ENCODE assay signal across 8 cellular contexts in genomic region chr12:120710805-120711296, GRCh38. TPM values are rescaled to one million over a fixed set of nuclear protein-coding genes. Genes with fewer than 3 reads are reported as not detected.
DNase-seq lines count a peak whose midpoint lies in the region; ATAC-seq and TF ChIP-seq lines count a peak whose summit lies in the region.

No MANE protein-coding gene starts in this region.

- peak overlapping the region; percentile 96 for H3K4me2 ChIP-seq in mesendoderm (ENCODE audit: low read length)

- H3K4me1 ChIP-seq in mesendoderm (ENCODE audit: control insufficient read depth, low read depth, low read length), result peaks cover 4% of the 10 kb centered on the region

- POLR2A ChIA-PET in activated CD4-positive, alpha-beta T cell treated with anti-CD3 and anti-CD28 coated beads for 36 hours (lab: Charles Lee), result interaction anchor here (0.8 kb wide), 1 partner anchor 128 kb away, joined by 3 read pairs; no protein-coding TSS in a partner anchor

- no peaks in the 10 kb centered on the region for H3K27me3 Mint-ChIP-seq in activated CD4-positive, alpha-beta T cell treated with anti-CD3 and anti-CD28 coated beads for 36 hours
- no peaks in the 10 kb centered on the region for H3K27me3 Mint-ChIP-seq in T-helper 17 cell
- no peaks in the 10 kb centered on the region for H3K27me3 Mint-ChIP-seq in type B pancreatic cell

- no peak overlapping the region for H4K5ac ChIP-seq in mesendoderm (ENCODE audit: low read length)

- H3K79me2 ChIP-seq in mesendoderm (ENCODE audit: control insufficient read depth, insufficient read depth, low read length), result peaks cover 9% of the 10 kb centered on the region

- CTCF ChIA-PET in activated CD4-positive, alpha-beta T cell treated with anti-CD3 and anti-CD28 coated beads for 36 hours (lab: Charles Lee), result interaction anchor here (0.6 to 1.9 kb wide), 15 partner anchors 10 to 298 kb away, joined by 3 to 14 read pairs (median 3); partner anchors contain the start of genes ACADS and POP5

- H3K27me3 ChIP-seq in dorsolateral prefrontal cortex (no peaks in the 10 kb centered on the region), mesendoderm (ENCODE audit: insufficient read depth, low read length, poor library complexity) (no peaks in the 10 kb centered on the region)

- peak overlapping the region; percentile 88 for H3K18ac ChIP-seq in mesendoderm (ENCODE audit: low read length)

- H2BK5ac ChIP-seq in mesendoderm (ENCODE audit: low read length), result no peak overlapping the region

- H3K4ac ChIP-seq in mesendoderm (ENCODE audit: low read depth, low read length), result peak overlapping the region; percentile 63

- no peaks in the 10 kb centered on the region for H3K9me3 Mint-ChIP-seq in activated CD4-positive, alpha-beta T cell treated with anti-CD3 and anti-CD28 coated beads for 36 hours (ENCODE audit: low read depth)
- H3K9me3 Mint-ChIP-seq in type B pancreatic cell, result no peaks in the 10 kb centered on the region

- intact Hi-C loops in activated CD4-positive, alpha-beta T cell treated with anti-CD3 and anti-CD28 coated beads for 36 hours (cut with DNase I, micrococcal nuclease), result loop anchor here (1.0 to 10.0 kb wide), 4 partner anchors 14 to 386 kb away; partner anchors contain the start of genes ACADS (in 1 of the 2), COX6A1 (in 1 of the 2) and PLA2G1B (in 1 of the 2)
- intact Hi-C loops in dorsolateral prefrontal cortex (cut with DNase I), result loop anchor here (2.0 to 5.0 kb wide), 4 partner anchors 24 to 129 kb away; partner anchors contain the start of genes MLEC (in 2 of the 2) and POP5 (in 1 of the 2)

- H2BK15ac ChIP-seq in mesendoderm (replicated peaks; ENCODE audit: low read depth), result no peak overlapping the region

- peaks cover 34% of the 10 kb centered on the region for H3K4me1 Mint-ChIP-seq in activated CD4-positive, alpha-beta T cell treated with anti-CD3 and anti-CD28 coated beads for 36 hours
- H3K4me1 Mint-ChIP-seq in T-helper 17 cell (peaks cover 22% of the 10 kb centered on the region), type B pancreatic cell (ENCODE audit: unreplicated experiment) (peaks cover 36% of the 10 kb centered on the region)

- ATAC-seq in activated CD4-positive, alpha-beta T cell treated with anti-CD3 and anti-CD28 coated beads for 36 hours, result peak; percentile 37
- ATAC-seq in HG03095 (IDR thresholded peaks at IDR 0.05; ENCODE audit: unreplicated experiment) (peak; percentile 36), T-helper 17 cell (peak; percentile 38)

- H3K36me3 ChIP-seq in mesendoderm (ENCODE audit: control insufficient read depth, insufficient read depth, low read length), result no peaks in the 10 kb centered on the region

- H4K8ac ChIP-seq in mesendoderm (ENCODE audit: low read depth, low read length), result no peak overlapping the region

- H3K36me3 Mint-ChIP-seq in activated CD4-positive, alpha-beta T cell treated with anti-CD3 and anti-CD28 coated beads for 36 hours (ENCODE audit: low read depth), result peaks cover 20% of the 10 kb centered on the region
- H3K36me3 Mint-ChIP-seq in T-helper 17 cell (ENCODE audit: low read depth) (no peaks in the 10 kb centered on the region), type B pancreatic cell (peaks cover 6% of the 10 kb centered on the region)

- no peaks in the 10 kb centered on the region for H3K9me3 ChIP-seq in T-helper 17 cell (ENCODE audit: control insufficient read depth, low read length, poor library complexity, severe bottlenecking)

- H3K4me3 Mint-ChIP-seq in activated CD4-positive, alpha-beta T cell treated with anti-CD3 and anti-CD28 coated beads for 36 hours, result peak overlapping the region; percentile 86
- H3K4me3 Mint-ChIP-seq in T-helper 17 cell, result peak overlapping the region; percentile 95
- H3K4me3 Mint-ChIP-seq in type B pancreatic cell, result peak overlapping the region; percentile 89

- H3K23ac ChIP-seq in mesendoderm (ENCODE audit: low read length), result peak overlapping the region; percentile 94

- peak; percentile 52 for DNase-seq in activated CD4-positive, alpha-beta T cell treated with anti-CD3 and anti-CD28 coated beads for 36 hours
- DNase-seq in activated CD4-positive, alpha-beta T cell treated with anti-CD3 and anti-CD28 coated beads, Interleukin-2, amount 50 U/mL, for 4 hours, result no peak
- DNase-seq in T-helper 17 cell (peak in 2 of 3 donors; percentile 15), dorsolateral prefrontal cortex (peak in 1 of 10 donors; percentile 38), mesendoderm (peak; percentile 54), type B pancreatic cell (ENCODE audit: extremely low spot score, unreplicated experiment) (no peak), EL (no peak)

- H3K56ac ChIP-seq in mesendoderm (ENCODE audit: low read length), result peak overlapping the region; percentile 97

- H3K27ac ChIP-seq in dorsolateral prefrontal cortex, result peak overlapping the region; percentile 64 to 96 (median 91)
- peak overlapping the region; percentile 68 for H3K27ac ChIP-seq in mesendoderm (ENCODE audit: low read depth, low read length)

- TF ChIP-seq CTCF in dorsolateral prefrontal cortex (IDR thresholded peaks at IDR 0.05 in 54 of 56, conservative IDR thresholded peaks at IDR 0.05 in 2 of 56; ENCODE audit: low read depth in 1 of 56, partially characterized antibody in 56 of 56), result no peak
- no peak for TF ChIP-seq CTCF in type B pancreatic cell (conservative IDR thresholded peaks at IDR 0.05)

- peak overlapping the region; percentile 95 for H3K9ac ChIP-seq in mesendoderm (ENCODE audit: low read length)

- H2AK5ac ChIP-seq in mesendoderm (ENCODE audit: low read length), result no peak overlapping the region

- peak overlapping the region; percentile 18 for H2BK120ac ChIP-seq in mesendoderm (ENCODE audit: low read depth, low read length)

- WGBS in mesendoderm (ENCODE audit: extremely low coverage, insufficient coverage, low lambda C conversion rate), result no CpG with 5 or more reads among the region's 31 CpGs

- H3K27ac Mint-ChIP-seq in activated CD4-positive, alpha-beta T cell treated with anti-CD3 and anti-CD28 coated beads for 36 hours, result peak overlapping the region; percentile 82
- H3K27ac Mint-ChIP-seq in T-helper 17 cell (peak overlapping the region; percentile 90), type B pancreatic cell (peak overlapping the region; percentile 63)

- H3K4me3 ChIP-seq in dorsolateral prefrontal cortex (peak overlapping the region; percentile 69 to 97 (median 86)), mesendoderm (ENCODE audit: low read length) (peak overlapping the region; percentile 93)

- peaks cover 11% of the 10 kb centered on the region for H3K79me1 ChIP-seq in mesendoderm (ENCODE audit: low read length)

RNA-seq across cellular contexts. Expression of gene UNC119B, which starts 0.6 kb away (rescaled TPM):
- total RNA-seq in activated CD4-positive, alpha-beta T cell treated with anti-CD3 and anti-CD28 coated beads for 36 hours, result 10 to 100 TPM; 20.1 to 26.6 TPM
- 10 to 100 TPM; 15.2 to 16.2 TPM for total RNA-seq in T-helper 17 cell
- total RNA-seq in dorsolateral prefrontal cortex, result 10 to 100 TPM; 19.6 to 43.0 (median 27.2) TPM
- polyA plus RNA-seq in mesendoderm (2013, experiment 1 of 2), result 24.0 TPM
- polyA plus RNA-seq in mesendoderm (2013, experiment 2 of 2), result 23.4 TPM
- total RNA-seq in type B pancreatic cell (ENCODE audit: low replicate concordance), result 39.2 and 57.2 TPM in 2 replicates

RNA-seq across cellular contexts. Expression of gene ACADS, which starts 14.8 kb away (rescaled TPM):
- total RNA-seq in activated CD4-positive, alpha-beta T cell treated with anti-CD3 and anti-CD28 coated beads for 36 hours, result 10 to 100 TPM; 10.1 to 17.4 TPM
- total RNA-seq in T-helper 17 cell, result 10 to 100 TPM in 1 of 2 donors, 1 to 10 TPM in 1; 9.1 to 10.8 TPM
- total RNA-seq in dorsolateral prefrontal cortex, result 10 to 100 TPM in 107 of 120 experiments, 1 to 10 TPM in 13; 6.5 to 27.7 (median 14.2) TPM
- 1.0 TPM for polyA plus RNA-seq in mesendoderm (2013, experiment 1 of 2)
- 1.1 TPM for polyA plus RNA-seq in mesendoderm (2013, experiment 2 of 2)
- 12.1 and 16.4 TPM in 2 replicates for total RNA-seq in type B pancreatic cell (ENCODE audit: low replicate concordance)

RNA-seq across cellular contexts. Expression of gene MLEC, which starts 23.9 kb away (rescaled TPM):
- 10 to 100 TPM; 70.6 to 89.5 TPM for total RNA-seq in activated CD4-positive, alpha-beta T cell treated with anti-CD3 and anti-CD28 coated beads for 36 hours
- total RNA-seq in T-helper 17 cell (10 to 100 TPM; 21.8 to 31.0 TPM), dorsolateral prefrontal cortex (10 to 100 TPM; 50.4 to 97.1 (median 73.3) TPM), type B pancreatic cell (ENCODE audit: low replicate concordance) (168 and 172 TPM in 2 replicates)
- 82.7 TPM for polyA plus RNA-seq in mesendoderm (2013, experiment 1 of 2)
- polyA plus RNA-seq in mesendoderm (2013, experiment 2 of 2), result 85.1 TPM

Comparison
In these comparisons a context has a peak if more than half of its experiments do, and no peak if none do; other contexts are left out.
1. DNase-seq: peak in activated CD4-positive, alpha-beta T cell treated with anti-CD3 and anti-CD28 coated beads for 36 hours (single experiment), T-helper 17 cell (2 of 3) and mesendoderm (single experiment); none in activated CD4-positive, alpha-beta T cell treated with anti-CD3 and anti-CD28 coated beads, Interleukin-2, amount 50 U/mL, for 4 hours (0 of 2), type B pancreatic cell (single experiment) and EL (single experiment).
2. Peak in every context shown above with its lines, with median percentiles within 50 percentile points of each other: ATAC-seq, H3K27ac Mint-ChIP-seq and H3K4me3 Mint-ChIP-seq.